ENCODE assay signal across 15 cellular contexts in genomic region chr17:17062356-17062755, GRCh38. TPM values are rescaled to one million over a fixed set of nuclear protein-coding genes. Genes with fewer than 3 reads are reported as not detected.
DNase-seq lines count a peak whose midpoint lies in the region; ATAC-seq, FAIRE-seq and TF ChIP-seq lines count a peak whose summit lies in the region.
"Had no signal": no experiment of that assay in that cellular context is flagged by ENCODE, and none has a peak within 500 bp of the region (broad histone marks: within the 10 kb centered on the region; RNA-seq: fewer than 3 reads in every experiment).

No MANE protein-coding gene starts in this region.

- 97% methylated on average over 11 of the region's 11 CpGs; no CpG with 5 or more reads in 1 of the 2 experiments for WGBS in H1 (ENCODE audit: extremely low coverage in 1 of 2, insufficient coverage in 1 of 2, insufficient read length in 1 of 2, insufficient replicate concordance in 2 of 2, low coverage in 1 of 2, low lambda C conversion rate in 2 of 2, missing lambda C conversion rate in 1 of 2), 2 experiments

- H3K23ac ChIP-seq in H1 (ENCODE audit: insufficient read length), result no peak overlapping the region

- no peak overlapping the region for H2AFZ ChIP-seq in H1 (ENCODE audit: low read length)

- intact Hi-C loops in left ventricle myocardium inferior (cut with micrococcal nuclease) (no loop called here), Right ventricle myocardium inferior (cut with DNase I) (no loop called here), upper lobe of right lung (cut with DNase I) (no loop called here)
- intact Hi-C loops in naive thymus-derived CD4-positive, alpha-beta T cell (cut with micrococcal nuclease), result no loop called here

- ATAC-seq in Right ventricle myocardium inferior, result no peak
- no peak for ATAC-seq in naive thymus-derived CD4-positive, alpha-beta T cell
- no peak for ATAC-seq in upper lobe of right lung
- no peak for ATAC-seq in HG03432 (IDR thresholded peaks at IDR 0.05; ENCODE audit: unreplicated experiment)
- ATAC-seq in HG02884 (IDR thresholded peaks at IDR 0.05; ENCODE audit: unreplicated experiment), result no peak

- H3K36me3 ChIP-seq in left ventricle myocardium inferior (peaks cover 4% of the 10 kb centered on the region), H1 (ENCODE audit: control insufficient read depth in 2 of 4, insufficient read depth in 4 of 4, low read length in 3 of 4) (no peaks in the 10 kb centered on the region; a peak in 2 of 8 replicates), upper lobe of right lung (peaks cover 8% of the 10 kb centered on the region)
- peaks cover 0 to 10% (median 0%) of the 10 kb centered on the region in 3 experiments for H3K36me3 ChIP-seq in naive thymus-derived CD4-positive, alpha-beta T cell (ENCODE audit: control insufficient read depth in 2 of 3, insufficient read depth in 3 of 3, low read length in 3 of 3)

- no peak overlapping the region for H3K4me3 ChIP-seq in left ventricle myocardium inferior
- H3K4me3 ChIP-seq in H1 (ENCODE audit: extremely low read depth in 1 of 4, insufficient read depth in 2 of 4, low read depth in 3 of 4, low read length in 4 of 4), result no peak overlapping the region
- no peak overlapping the region for H3K4me3 ChIP-seq in naive thymus-derived CD4-positive, alpha-beta T cell (ENCODE audit: low read length)
- H3K4me3 ChIP-seq in upper lobe of right lung, result no peak overlapping the region

- CTCF ChIA-PET in H1 (lab: Charles Lee; ENCODE audit: partially characterized antibody), result interaction anchor here (0.6 to 1.5 kb wide), 6 partner anchors 10 to 79 kb away, joined by 3 to 4 read pairs (median 3); no protein-coding TSS in a partner anchor
- CTCF ChIA-PET in naive thymus-derived CD4-positive, alpha-beta T cell (lab: Charles Lee), result no interaction called here

- no peak overlapping the region for H4K8ac ChIP-seq in H1 (ENCODE audit: extremely low read depth, insufficient read depth, low read length)

- peaks cover 99% of the 10 kb centered on the region for H3K4me1 ChIP-seq in left ventricle myocardium inferior
- H3K4me1 ChIP-seq in H1 (replicated peaks in 1 of 4; ENCODE audit: control insufficient read depth in 3 of 4, insufficient read depth in 4 of 4, low read length in 3 of 4), result no peaks in the 10 kb centered on the region
- peaks cover 9 to 18% of the 10 kb centered on the region in 2 donors for H3K4me1 ChIP-seq in naive thymus-derived CD4-positive, alpha-beta T cell (ENCODE audit: control insufficient read depth in 2 of 2, insufficient read depth in 2 of 2, low read length in 2 of 2)
- H3K4me1 ChIP-seq in upper lobe of right lung, result peaks cover 38% of the 10 kb centered on the region

- no peak overlapping the region for H3K18ac ChIP-seq in H1 (ENCODE audit: extremely low read depth, low read length)

- no peak for TF ChIP-seq POLR2A in H1 (IDR thresholded peaks at IDR 0.05; ENCODE audit: control extremely low read depth in 1 of 2, low read depth in 2 of 2, low read length in 2 of 2)

- 0 out of 2 replicates have a peak overlapping the region, but pooled peaks have one; percentile 62 for H2BK5ac ChIP-seq in H1 (ENCODE audit: low read depth, low read length)

- H3K56ac ChIP-seq in H1 (replicated peaks; ENCODE audit: insufficient read length, low read depth, low read length), result no peak overlapping the region

- no peak overlapping the region for H2BK15ac ChIP-seq in H1 (ENCODE audit: low read length)

- H3K4me2 ChIP-seq in H1 (ENCODE audit: insufficient read depth in 1 of 2, low read depth in 2 of 2, low read length in 2 of 2), result no peak overlapping the region

- TF ChIP-seq EP300 in H1 (IDR thresholded peaks at IDR 0.05; ENCODE audit: borderline replicate concordance in 1 of 2, low read depth in 2 of 2, low read length in 2 of 2), result no peak

- no peak overlapping the region for H4K5ac ChIP-seq in H1 (ENCODE audit: insufficient read length, low read depth, low read length)

- H3K27me3 Mint-ChIP-seq in naive thymus-derived CD4-positive, alpha-beta T cell, result no peaks in the 10 kb centered on the region

- peaks cover 28% of the 10 kb centered on the region for H3K79me1 ChIP-seq in H1 (ENCODE audit: low read depth, low read length)

- TF ChIP-seq CTCF in left ventricle myocardium inferior (IDR thresholded peaks at IDR 0.05; ENCODE audit: borderline replicate concordance) (no peak), H1 (IDR thresholded peaks at IDR 0.05; ENCODE audit: control extremely low read depth in 1 of 3, insufficient read depth in 1 of 3, low read depth in 1 of 3, low read length in 3 of 3) (no peak), upper lobe of right lung (IDR thresholded peaks at IDR 0.05) (no peak)

- no peak overlapping the region for H2AK5ac ChIP-seq in H1 (ENCODE audit: low read depth, low read length)

- FAIRE-seq in H1 (lab: Jason Lieb, UNC), result no peak
- FAIRE-seq: keratinocyte, small intestine had no signal

- no peak overlapping the region for H3K9ac ChIP-seq in H1 (replicated peaks in 1 of 4; ENCODE audit: extremely low read depth in 1 of 4, low read depth in 3 of 4, low read length in 3 of 4)

- H4K20me1 ChIP-seq in H1 (replicated peaks in 1 of 2; ENCODE audit: control insufficient read depth in 1 of 2, insufficient read depth in 2 of 2, low read length in 2 of 2), result peaks cover 11 to 21% of the 10 kb centered on the region in 2 experiments

- H2BK20ac ChIP-seq in H1 (ENCODE audit: low read length), result no peak overlapping the region

- POLR2A ChIA-PET in H1 (lab: Charles Lee; ENCODE audit: partially characterized antibody), result no interaction called here
- POLR2A ChIA-PET in naive thymus-derived CD4-positive, alpha-beta T cell (lab: Charles Lee), result no interaction called here

- H3K9me3 Mint-ChIP-seq in naive thymus-derived CD4-positive, alpha-beta T cell, result no peaks in the 10 kb centered on the region

- no peak for DNase-seq in left ventricle myocardium inferior
- DNase-seq in Right ventricle myocardium inferior (ENCODE audit: missing footprints), result no peak
- DNase-seq in H1 (ENCODE audit: low read depth in 1 of 2, low spot score in 2 of 2), result no peak
- no peak for DNase-seq in naive thymus-derived CD4-positive, alpha-beta T cell
- peak; percentile 56 for DNase-seq in upper lobe of right lung
- DNase-seq in AG20443 (ENCODE audit: low spot score), result no peak
- DNase-seq: DMS79 treated with DMSO at 0.1 percent for 48 hours, foreskin keratinocyte, NCI-H1105, NCI-H446 treated with DMSO at 0.1 percent for 48 hours, OCI-M1 had no signal

- H3K36me3 Mint-ChIP-seq in naive thymus-derived CD4-positive, alpha-beta T cell, result peaks cover 0 to 15% (median 0%) of the 10 kb centered on the region in 5 donors

- no peak overlapping the region for H3K4ac ChIP-seq in H1 (replicated peaks; ENCODE audit: insufficient read length, low read depth, low read length)

- no peak overlapping the region for H2BK120ac ChIP-seq in H1 (replicated peaks; ENCODE audit: low read depth, low read length)

- H3K27ac ChIP-seq in left ventricle myocardium inferior (replicated peaks) (peak overlapping the region; percentile 46), H1 (ENCODE audit: low read depth, low read length) (no peak overlapping the region), upper lobe of right lung (no peak overlapping the region)
- H3K27ac ChIP-seq in naive thymus-derived CD4-positive, alpha-beta T cell (ENCODE audit: low read depth, low read length), result no peak overlapping the region
- H3K27ac ChIP-seq: foreskin keratinocyte had no signal

- no peak overlapping the region for H4K91ac ChIP-seq in H1 (replicated peaks; ENCODE audit: insufficient read length, low read length)

- H3K27me3 ChIP-seq in left ventricle myocardium inferior (ENCODE audit: low read depth) (no peaks in the 10 kb centered on the region), H1 (replicated peaks in 1 of 4; ENCODE audit: control insufficient read depth in 3 of 4, extremely low read depth in 1 of 4, insufficient read depth in 3 of 4, low read length in 3 of 4) (no peaks in the 10 kb centered on the region), upper lobe of right lung (no peaks in the 10 kb centered on the region)
- H3K27me3 ChIP-seq in naive thymus-derived CD4-positive, alpha-beta T cell (ENCODE audit: control insufficient read depth in 2 of 2, insufficient read depth in 2 of 2, low read length in 2 of 2), result no peaks in the 10 kb centered on the region
- H3K27me3 ChIP-seq: foreskin keratinocyte had no signal

- H3K9me3 ChIP-seq in left ventricle myocardium inferior (replicated peaks), result no peaks in the 10 kb centered on the region
- H3K9me3 ChIP-seq in H1 (ENCODE audit: insufficient read depth in 2 of 2, low read depth in 1 of 2, low read length in 1 of 2), result no peaks in the 10 kb centered on the region
- H3K9me3 ChIP-seq in naive thymus-derived CD4-positive, alpha-beta T cell (ENCODE audit: control insufficient read depth in 2 of 3, low read length in 3 of 3), result no peaks in the 10 kb centered on the region
- no peaks in the 10 kb centered on the region for H3K9me3 ChIP-seq in upper lobe of right lung

- no peak overlapping the region for H3K14ac ChIP-seq in H1 (ENCODE audit: insufficient read length)

- H3K79me2 ChIP-seq in H1 (ENCODE audit: control insufficient read depth in 1 of 2, insufficient read depth in 2 of 2, low read length in 2 of 2), result peaks cover 4 to 74% of the 10 kb centered on the region in 2 experiments; a peak in 3 of 4 replicates

- peak overlapping the region in 6 of 9 donors; percentile 6 to 75 (median 35) for H3K27ac Mint-ChIP-seq in naive thymus-derived CD4-positive, alpha-beta T cell

- TF ChIP-seq RAD21 in H1 (IDR thresholded peaks at IDR 0.05 in 1 of 2, conservative IDR thresholded peaks at IDR 0.05 in 1 of 2; ENCODE audit: low read depth in 2 of 2, low read length in 2 of 2), result peak in 1 of 2 experiments; percentile 11; a peak in 1 of 4 replicates

- no peaks in the 10 kb centered on the region for H3K23me2 ChIP-seq in H1 (ENCODE audit: low read depth, low read length)

- H3K4me1 Mint-ChIP-seq in naive thymus-derived CD4-positive, alpha-beta T cell, result peaks cover 25 to 71% (median 60%) of the 10 kb centered on the region in 7 donors

- H3K4me3 Mint-ChIP-seq in naive thymus-derived CD4-positive, alpha-beta T cell, result peak overlapping the region in 2 of 10 donors; percentile 4 to 71

- H2BK12ac ChIP-seq in H1 (ENCODE audit: low read depth, low read length), result no peak overlapping the region

TF ChIP-seq in H1, 55 proteins besides CTCF, POLR2A, EP300 and RAD21 (continues in another document):
- TF ChIP-seq SUZ12 (IDR thresholded peaks at IDR 0.05; ENCODE audit: low read length), result no peak

RNA-seq across cellular contexts. Expression of gene MPRIP, which starts 20.1 kb away (rescaled TPM):
- total RNA-seq in left ventricle myocardium inferior (350 TPM), Right ventricle myocardium inferior (312 TPM), upper lobe of right lung (333 TPM)
- 145 and 146 TPM in 2 replicates for total RNA-seq in H1 (2021; fragmentation: NEBNext Ultra II Directional; extraction: Animal tissue kit (Norgen Biotek cat#: 25700))
- polyA plus RNA-seq in H1 (2011; rRNA removed), result 48.6 and 62.8 TPM in 2 replicates
- 54.0 TPM for polyA plus RNA-seq in H1 (2011; cell fraction: cytosol; rRNA removed)
- 111 TPM for polyA plus RNA-seq in H1 (2011; cell fraction: nucleus; rRNA removed)
- 77.7 to 92.1 TPM (median 86.1 TPM) in 4 replicates for polyA plus RNA-seq in H1 (2012, experiment 1 of 2)
- polyA plus RNA-seq in H1 (2012, experiment 2 of 2), result 68.9 TPM
- polyA plus RNA-seq in H1 (2013, experiment 1 of 2), result 55.7 TPM
- polyA plus RNA-seq in H1 (2013, experiment 2 of 2), result 57.6 TPM
- polyA minus RNA-seq in H1 (2011; rRNA and poly(A)+ RNA removed), result 82.0 and 97.2 TPM in 2 replicates
- 58.9 TPM for polyA minus RNA-seq in H1 (2011; cell fraction: cytosol; rRNA and poly(A)+ RNA removed)
- 60.1 TPM for polyA minus RNA-seq in H1 (2011; cell fraction: nucleus; rRNA and poly(A)+ RNA removed)
- total RNA-seq in naive thymus-derived CD4-positive, alpha-beta T cell, result 100 to 1,000 TPM; 191 to 259 (median 199) TPM
- 10 to 100 TPM; 18.6 to 30.0 TPM for polyA plus RNA-seq in naive thymus-derived CD4-positive, alpha-beta T cell
